Comparison of ENCODE assay signal across 8 cellular contexts in genomic region chr11:13955971-13956421, GRCh38. TPM values are rescaled to one million over a fixed set of nuclear protein-coding genes. Genes with fewer than 3 reads are reported as not detected.
DNase-seq lines count a peak whose midpoint lies in the region; ATAC-seq, FAIRE-seq and TF ChIP-seq lines count a peak whose summit lies in the region.

No MANE protein-coding gene starts in this region.

- TF ChIP-seq CTCF in Calu3 (IDR thresholded peaks at IDR 0.05; ENCODE audit: unreplicated experiment): peak; percentile 73
- TF ChIP-seq CTCF in fibroblast of pulmonary artery (IDR thresholded peaks at IDR 0.05; ENCODE audit: low read length, missing control alignments): peak; percentile 93
- peak; percentile 94 for TF ChIP-seq CTCF in neural progenitor cell (IDR thresholded peaks at IDR 0.05)

- peak; percentile 13 for FAIRE-seq in urothelium cell line (lab: Jason Lieb, UNC)

- H3K4me3 ChIP-seq in fibroblast of pulmonary artery (replicated peaks; ENCODE audit: low read depth, low read length) (no peak overlapping the region), neural progenitor cell (no peak overlapping the region)

- H3F3A ChIP-seq in neural progenitor cell (ENCODE audit: low read depth): peaks cover 9% of the 10 kb centered on the region

- BruUV-seq in Calu3 (replicated peaks; lab: Mats Ljungman, UMichigan): no TSS peak

- H3K79me2 ChIP-seq in neural progenitor cell (ENCODE audit: low read depth): no peaks in the 10 kb centered on the region

- no peak overlapping the region for H3K27ac ChIP-seq in neural progenitor cell

- H3K27me3 Mint-ChIP-seq in Calu3 (ENCODE audit: unreplicated experiment) (no peaks in the 10 kb centered on the region), neural progenitor cell (ENCODE audit: insufficient read depth, low read depth) (peaks cover 5% of the 10 kb centered on the region)

- intact Hi-C loops in Calu3 (cut with micrococcal nuclease; ENCODE audit: unreplicated experiment): loop anchor here (1.0 kb wide), 3 partner anchors 85 to 293 kb away; no protein-coding TSS in a partner anchor

- no peaks in the 10 kb centered on the region for H4K20me1 ChIP-seq in neural progenitor cell (ENCODE audit: low read depth)

- no peak overlapping the region for H3K4me2 ChIP-seq in neural progenitor cell

- peaks cover 20% of the 10 kb centered on the region for H3K27me3 ChIP-seq in neural progenitor cell

- H3K27ac Mint-ChIP-seq in Calu3 (ENCODE audit: unreplicated experiment): no peak overlapping the region
- H3K27ac Mint-ChIP-seq in neural progenitor cell: no peak overlapping the region

- no peaks in the 10 kb centered on the region for H3K9me3 ChIP-seq in neural progenitor cell (ENCODE audit: low read depth)

- H3K4me1 Mint-ChIP-seq in Calu3 (ENCODE audit: low read depth, unreplicated experiment) (no peaks in the 10 kb centered on the region), neural progenitor cell (peaks cover 11% of the 10 kb centered on the region)

- no peaks in the 10 kb centered on the region for H3K36me3 ChIP-seq in neural progenitor cell

- no peak overlapping the region for H3K9ac ChIP-seq in neural progenitor cell

- no peak for ATAC-seq in HG03045 (IDR thresholded peaks at IDR 0.05; ENCODE audit: unreplicated experiment)

- DNase-seq in Calu3: peak; percentile 43
- DNase-seq in HCEC 1CT: peak; percentile 54
- DNase-seq in NCI-H748 (lab: John Stamatoyannopoulos, UW; ENCODE audit: unreplicated experiment): peak; percentile 59
- peak; percentile 49 for DNase-seq in activated T-cell treated with anti-CD3 and anti-CD28 coated beads for 1 hour (ENCODE audit: low read depth)
- DNase-seq in fibroblast of pulmonary artery (ENCODE audit: low read depth): peak; percentile 82
- peak; percentile 83 for DNase-seq in neural progenitor cell (ENCODE audit: low spot score)
- peak; percentile 58 for DNase-seq in urothelium cell line (ENCODE audit: low spot score)

- H3K4me3 Mint-ChIP-seq in Calu3 (ENCODE audit: low read depth, unreplicated experiment) (no peak overlapping the region), neural progenitor cell (no peak overlapping the region)

- H3K36me3 Mint-ChIP-seq in Calu3 (ENCODE audit: insufficient read depth, unreplicated experiment): no peaks in the 10 kb centered on the region
- H3K36me3 Mint-ChIP-seq in neural progenitor cell: no peaks in the 10 kb centered on the region

- H3K9me3 Mint-ChIP-seq in Calu3 (ENCODE audit: low read depth, unreplicated experiment) (no peaks in the 10 kb centered on the region), neural progenitor cell (no peaks in the 10 kb centered on the region)

- CTCF ChIA-PET in Calu3 (lab: Charles Lee): interaction anchor here (1.0 kb wide), 1 partner anchor 193 kb away, joined by 3 read pairs; no protein-coding TSS in a partner anchor

- H2AFZ ChIP-seq in neural progenitor cell (replicated peaks): no peak overlapping the region

- peaks cover 13% of the 10 kb centered on the region for H3K4me1 ChIP-seq in neural progenitor cell

RNA-seq across cellular contexts. Expression of gene SPON1, which starts 6.5 kb away (rescaled TPM):
- not detected in 2 replicates for total RNA-seq in Calu3 (2022)
- total RNA-seq in neural progenitor cell (ENCODE audit: low replicate concordance): 35.4 and 35.9 TPM in 2 replicates

Comparison
In these comparisons a context has a peak if more than half of its experiments do, and no peak if none do; other contexts are left out.
1. RNA of gene SPON1, which starts 6.5 kb away (total RNA-seq): 35.4 to 35.9 TPM in neural progenitor cell; not detected in Calu3; every median in the first group is over 10 times any median in the second.
2. Peak in every context shown above with its lines, with median percentiles within 50 percentile points of each other: DNase-seq and CTCF ChIP-seq.